ENCODE assay signal across 1 cellular context in genomic region chr6:135054575-135055498, GRCh38.
TF ChIP-seq lines count a peak whose summit lies in the region.

TSS of gene HBS1L (minus strand) at chr6:135054822. CDS start at chr6:135054691, 131 bp downstream.

TF ChIP-seq in HepG2, 621 proteins besides CTCF, POLR2A, EP300 and RAD21 (continued from another document and continues in another):
- TF ChIP-seq HMGXB3 (CRISPR knock-in tag; IDR thresholded peaks at IDR 0.05; ENCODE audit: borderline replicate concordance), result peak; percentile 89; the same call in 1 of the 2 replicates
- TF ChIP-seq NR1H2 (CRISPR knock-in tag; IDR thresholded peaks at IDR 0.05; ENCODE audit: borderline replicate concordance, low read depth), result no peak
- TF ChIP-seq RFX1 (IDR thresholded peaks at IDR 0.05), result no peak
- TF ChIP-seq MTA3 (CRISPR knock-in tag; IDR thresholded peaks at IDR 0.05), result no peak
- peak; percentile 94 for TF ChIP-seq ZNF407 (CRISPR knock-in tag; IDR thresholded peaks at IDR 0.05; ENCODE audit: not compliant biosample characterization)
- TF ChIP-seq ARNTL (CRISPR knock-in tag; IDR thresholded peaks at IDR 0.05), result no peak; the same call in 1 of the 2 replicates
- no peak for TF ChIP-seq RNF219 (CRISPR knock-in tag; IDR thresholded peaks at IDR 0.05)
- no peak for TF ChIP-seq SNAPC5 (CRISPR knock-in tag; IDR thresholded peaks at IDR 0.05; ENCODE audit: borderline replicate concordance)
- TF ChIP-seq CEBPB (IDR thresholded peaks at IDR 0.05; ENCODE audit: borderline replicate concordance, low read depth, low read length), result peak; percentile 90
- TF ChIP-seq RFX5 (IDR thresholded peaks at IDR 0.05; ENCODE audit: low read depth, low read length), result no peak
- TF ChIP-seq PAWR (CRISPR knock-in tag; IDR thresholded peaks at IDR 0.05; ENCODE audit: borderline replicate concordance), result no peak
- 0 out of 2 replicates have a peak, but pooled peaks have one; percentile 59 for TF ChIP-seq PCBP1 (IDR thresholded peaks at IDR 0.05; ENCODE audit: borderline replicate concordance, low read depth, low read length)
- peak; percentile 42; the same call in 1 of the 2 replicates for TF ChIP-seq TMF1 (CRISPR knock-in tag; IDR thresholded peaks at IDR 0.05; ENCODE audit: low read depth)
- TF ChIP-seq ZNF740 (CRISPR knock-in tag; IDR thresholded peaks at IDR 0.05), result no peak
- no peak for TF ChIP-seq ZNF282 (IDR thresholded peaks at IDR 0.05; ENCODE audit: partially characterized antibody)
- peak; percentile 56; the same call in 1 of the 2 replicates for TF ChIP-seq FOXA3 (CRISPR knock-in tag; IDR thresholded peaks at IDR 0.05)
- no peak for TF ChIP-seq GPBP1L1 (CRISPR knock-in tag; IDR thresholded peaks at IDR 0.05)
- no peak for TF ChIP-seq STAG1 (CRISPR knock-in tag; IDR thresholded peaks at IDR 0.05)
- TF ChIP-seq U2AF1 (optimal IDR thresholded peaks at IDR 0.05; ENCODE audit: low read depth, low read length), result peak; percentile 29
- peak; percentile 65 for TF ChIP-seq ZNF263 (CRISPR knock-in tag; IDR thresholded peaks at IDR 0.05)
- TF ChIP-seq SP1 (IDR thresholded peaks at IDR 0.05), result no peak
- peak; percentile 66 for TF ChIP-seq SP1 (CRISPR knock-in tag; IDR thresholded peaks at IDR 0.05)
- TF ChIP-seq CBX2 (IDR thresholded peaks at IDR 0.05; ENCODE audit: low read depth, low read length), result no peak
- TF ChIP-seq CBX2 (CRISPR knock-in tag; IDR thresholded peaks at IDR 0.05; ENCODE audit: low read depth), result 0 out of 2 replicates have a peak, but pooled peaks have one; percentile 14
- TF ChIP-seq ZNF234 (CRISPR knock-in tag; conservative IDR thresholded peaks at IDR 0.05), result no peak
- 0 out of 2 replicates have a peak, but pooled peaks have one; percentile 45 for TF ChIP-seq ZNF879 (CRISPR knock-in tag; IDR thresholded peaks at IDR 0.05)
- no peak for TF ChIP-seq ARNT (IDR thresholded peaks at IDR 0.05)
- TF ChIP-seq ZNF496 (CRISPR knock-in tag; IDR thresholded peaks at IDR 0.05; ENCODE audit: insufficient replicate concordance), result no peak
- TF ChIP-seq ZFP37 (CRISPR knock-in tag; IDR thresholded peaks at IDR 0.05; ENCODE audit: borderline replicate concordance), result peak; percentile 79; the same call in 1 of the 2 replicates
- TF ChIP-seq ZNF513 (CRISPR knock-in tag; conservative IDR thresholded peaks at IDR 0.05), result 0 out of 2 replicates have a peak, but pooled peaks have one; percentile 68
- 0 out of 2 replicates have a peak, but pooled peaks have one; percentile 29 for TF ChIP-seq ZNF629 (CRISPR knock-in tag; conservative IDR thresholded peaks at IDR 0.05)
- peak; percentile 81; the same call in 1 of the 2 replicates for TF ChIP-seq ZNF446 (CRISPR knock-in tag; IDR thresholded peaks at IDR 0.05)
- no peak for TF ChIP-seq PITX1 (CRISPR knock-in tag; IDR thresholded peaks at IDR 0.05)
- peak; percentile 58 for TF ChIP-seq MXD4 (CRISPR knock-in tag; IDR thresholded peaks at IDR 0.05)
- no peak for TF ChIP-seq MAFF (IDR thresholded peaks at IDR 0.05; ENCODE audit: low read depth, low read length)
- TF ChIP-seq KDM2A (CRISPR knock-in tag; IDR thresholded peaks at IDR 0.05; ENCODE audit: borderline replicate concordance, low read depth), result peak; percentile 94
- peak; percentile 24 for TF ChIP-seq CBX1 (IDR thresholded peaks at IDR 0.05; ENCODE audit: low read depth)
- no peak for TF ChIP-seq ZNF569 (CRISPR knock-in tag; IDR thresholded peaks at IDR 0.05; ENCODE audit: borderline replicate concordance)
- TF ChIP-seq BRD4 (CRISPR knock-in tag; IDR thresholded peaks at IDR 0.05), result peak; percentile 94
